8 cellular contexts compared by ENCODE assay signal in genomic region chr2:112646791-112647720, GRCh38. TPM values are rescaled to one million over a fixed set of nuclear protein-coding genes. Genes with fewer than 3 reads are reported as not detected.
DNase-seq lines count a peak whose midpoint lies in the region; ATAC-seq, FAIRE-seq and TF ChIP-seq lines count a peak whose summit lies in the region.

No MANE protein-coding gene starts in this region.

- H3K9me3 ChIP-seq in HUES64 (ENCODE audit: insufficient read depth, low read depth, low read length) (no peaks in the 10 kb centered on the region), iPS-18c (ENCODE audit: control insufficient read depth, insufficient read depth, low read length) (no peaks in the 10 kb centered on the region)

- 52% methylated on average over 20 of the region's 21 CpGs for WGBS in HUES64

- FAIRE-seq in H54 (lab: Jason Lieb, UNC) = no peak

- POLR2A ChIA-PET in activated CD8-positive, alpha-beta T cell treated with anti-CD3 and anti-CD28 coated beads for 36 hours (lab: Charles Lee) = interaction anchor here (0.5 to 5.0 kb wide), 15 partner anchors 10 to 526 kb away, joined by 3 to 68 read pairs (median 5); no protein-coding TSS in a partner anchor

- no peak for TF ChIP-seq POLR2A in H54 (IDR thresholded peaks at IDR 0.05; ENCODE audit: low read depth, low read length)

- H3K4me3 Mint-ChIP-seq in activated CD8-positive, alpha-beta T cell treated with anti-CD3 and anti-CD28 coated beads for 36 hours = peak overlapping the region; percentile 95
- peak overlapping the region; percentile 92 to 99 for H3K4me3 Mint-ChIP-seq in stimulated activated naive CD8-positive, alpha-beta T cell treated with anti-CD3 and anti-CD28 coated beads, Interleukin-15, amount 100 ng/mL, for 72 hours

- CTCF ChIA-PET in activated CD8-positive, alpha-beta T cell treated with anti-CD3 and anti-CD28 coated beads for 36 hours (lab: Charles Lee) = interaction anchor here (0.8 to 6.3 kb wide), 7 partner anchors 13 to 167 kb away, joined by 3 to 83 read pairs (median 6); no protein-coding TSS in a partner anchor

- H3K4me3 ChIP-seq in HUES64 (ENCODE audit: low read length) = peak overlapping the region; percentile 96
- peak overlapping the region; percentile 81 for H3K4me3 ChIP-seq in iPS-18c (ENCODE audit: insufficient read depth, low read depth, low read length)

- ATAC-seq in activated CD8-positive, alpha-beta T cell treated with anti-CD3 and anti-CD28 coated beads for 36 hours = no peak
- no peak for ATAC-seq in stimulated activated naive CD8-positive, alpha-beta T cell treated with anti-CD3 and anti-CD28 coated beads, Interleukin-15, amount 100 ng/mL, for 72 hours
- no peak for ATAC-seq in GM18907 (IDR thresholded peaks at IDR 0.05; ENCODE audit: unreplicated experiment)

- peaks cover 59% of the 10 kb centered on the region for H3K4me1 Mint-ChIP-seq in activated CD8-positive, alpha-beta T cell treated with anti-CD3 and anti-CD28 coated beads for 36 hours (ENCODE audit: low read depth)
- peaks cover 70% of the 10 kb centered on the region for H3K4me1 Mint-ChIP-seq in stimulated activated naive CD8-positive, alpha-beta T cell treated with anti-CD3 and anti-CD28 coated beads, Interleukin-15, amount 100 ng/mL, for 72 hours

- no peak for TF ChIP-seq CTCF in activated CD8-positive, alpha-beta T cell treated with anti-CD3 and anti-CD28 coated beads for 36 hours (IDR thresholded peaks at IDR 0.05)

- H3K27me3 Mint-ChIP-seq in activated CD8-positive, alpha-beta T cell treated with anti-CD3 and anti-CD28 coated beads for 36 hours = no peaks in the 10 kb centered on the region
- H3K27me3 Mint-ChIP-seq in stimulated activated naive CD8-positive, alpha-beta T cell treated with anti-CD3 and anti-CD28 coated beads, Interleukin-15, amount 100 ng/mL, for 72 hours = no peaks in the 10 kb centered on the region

- peaks cover 49% of the 10 kb centered on the region for H3K36me3 Mint-ChIP-seq in activated CD8-positive, alpha-beta T cell treated with anti-CD3 and anti-CD28 coated beads for 36 hours (ENCODE audit: low read depth)

- peaks cover 8% of the 10 kb centered on the region for H3K27me3 ChIP-seq in HUES64 (ENCODE audit: insufficient read depth, low read length)

- H3K4me1 ChIP-seq in HUES64 (ENCODE audit: insufficient read depth, low read length) = peaks cover 34% of the 10 kb centered on the region; the same call in 1 of the 2 replicates

- H3K27ac Mint-ChIP-seq in activated CD8-positive, alpha-beta T cell treated with anti-CD3 and anti-CD28 coated beads for 36 hours = peak overlapping the region; percentile 88
- H3K27ac Mint-ChIP-seq in stimulated activated naive CD8-positive, alpha-beta T cell treated with anti-CD3 and anti-CD28 coated beads, Interleukin-15, amount 100 ng/mL, for 72 hours = peak overlapping the region; percentile 94

- DNase-seq in COLO668 (lab: John Stamatoyannopoulos, UW; ENCODE audit: unreplicated experiment) (peak; percentile 33), H54 (ENCODE audit: insufficient read length, low spot score) (no peak), activated gamma-delta T cell treated with Interleukin-2 at 50 U/mL for 16 hours (no peak)
- peak; percentile 27 for DNase-seq in activated CD8-positive, alpha-beta T cell treated with anti-CD3 and anti-CD28 coated beads for 36 hours
- no peak for DNase-seq in stimulated activated naive CD8-positive, alpha-beta T cell treated with anti-CD3 and anti-CD28 coated beads, Interleukin-15, amount 100 ng/mL, for 72 hours

- H3K27ac ChIP-seq in HUES64 (ENCODE audit: low read depth, low read length) = no peak overlapping the region

- H3K36me3 ChIP-seq in HUES64 (ENCODE audit: insufficient read depth, low read length) = peaks cover 54% of the 10 kb centered on the region

- no peaks in the 10 kb centered on the region for H3K9me3 Mint-ChIP-seq in activated CD8-positive, alpha-beta T cell treated with anti-CD3 and anti-CD28 coated beads for 36 hours
- no peaks in the 10 kb centered on the region for H3K9me3 Mint-ChIP-seq in stimulated activated naive CD8-positive, alpha-beta T cell treated with anti-CD3 and anti-CD28 coated beads, Interleukin-15, amount 100 ng/mL, for 72 hours

- H3K9ac ChIP-seq in HUES64 (ENCODE audit: low read depth, low read length) = peak overlapping the region; percentile 98; the same call in 1 of the 2 replicates

- intact Hi-C loops in activated CD8-positive, alpha-beta T cell treated with anti-CD3 and anti-CD28 coated beads for 36 hours (cut with micrococcal nuclease) = no loop called here

RNA-seq across cellular contexts. Expression of gene SLC20A1, which starts 1.3 kb away (rescaled TPM):
- 70.0 TPM for polyA plus RNA-seq in HUES64 (2013, experiment 1 of 2)
- polyA plus RNA-seq in HUES64 (2013, experiment 2 of 2) = 50.9 TPM
- total RNA-seq in activated CD8-positive, alpha-beta T cell treated with anti-CD3 and anti-CD28 coated beads for 36 hours = 10 to 100 TPM; 52.7 to 52.8 TPM

Comparison
In these comparisons a context has a peak if more than half of its experiments do, and no peak if none do; other contexts are left out.
1. DNase-seq: peak in COLO668 (single experiment) and activated CD8-positive, alpha-beta T cell treated with anti-CD3 and anti-CD28 coated beads for 36 hours (single experiment); none in stimulated activated naive CD8-positive, alpha-beta T cell treated with anti-CD3 and anti-CD28 coated beads, Interleukin-15, amount 100 ng/mL, for 72 hours (0 of 2), H54 (single experiment) and activated gamma-delta T cell treated with Interleukin-2 at 50 U/mL for 16 hours (single experiment).